ENCODE assay signal across 10 cellular contexts in the genomic region with DNA sequence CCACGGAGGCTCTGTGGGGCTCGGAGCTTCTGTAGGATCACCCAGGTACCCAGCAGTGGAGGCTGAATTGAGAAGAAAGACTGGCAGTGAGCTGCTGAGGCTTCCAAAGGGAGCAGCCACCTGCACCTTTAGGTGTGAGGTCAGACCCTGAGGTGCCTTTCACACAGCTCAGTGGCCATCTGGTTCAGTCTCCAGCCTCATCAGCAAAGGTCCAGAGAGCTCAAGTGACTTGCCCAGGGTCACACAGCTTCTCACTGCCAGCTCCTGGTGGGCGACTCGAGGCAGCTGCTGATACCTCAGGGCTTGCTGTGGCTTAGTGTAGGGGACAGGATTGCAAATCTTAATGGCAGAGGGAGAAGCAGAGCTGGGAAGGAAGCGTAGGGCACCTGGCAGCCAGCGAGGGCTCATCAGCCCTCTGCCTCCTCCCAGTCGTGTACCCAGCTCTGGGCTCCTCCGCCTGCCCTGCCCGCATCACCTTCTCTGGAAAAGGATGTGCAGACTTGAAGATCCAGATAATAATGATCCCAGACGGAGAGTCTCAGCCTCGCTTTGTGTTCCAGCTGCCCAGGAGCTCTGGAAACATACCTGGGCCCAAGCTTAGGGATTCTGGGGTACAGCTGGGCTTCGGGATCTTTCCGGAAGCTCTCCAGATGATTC.
DNase-seq lines count a peak whose midpoint lies in the region; ATAC-seq and TF ChIP-seq lines count a peak whose summit lies in the region.
"Had no signal": no experiment of that assay in that cellular context is flagged by ENCODE, and none has a peak within 500 bp of the region (broad histone marks: within the 10 kb centered on the region; RNA-seq: fewer than 3 reads in every experiment).

No MANE protein-coding gene starts in this region.

- H3K9me3 Mint-ChIP-seq in progenitor cell of endocrine pancreas (ENCODE audit: low read depth) (no peaks in the 10 kb centered on the region), nephron progenitor cell (no peaks in the 10 kb centered on the region)
- H3K9me3 Mint-ChIP-seq: activated naive CD4-positive, alpha-beta T cell treated with anti-CD3 and anti-CD28 coated beads, Interleukin-2, amount 10 ng/mL, durations not matched to agents 7 days and 5 days had no signal

- peak overlapping the region; percentile 93 for H3K27ac ChIP-seq in WERI-Rb-1

- H3K27ac Mint-ChIP-seq in progenitor cell of endocrine pancreas (peak overlapping the region; percentile 95), nephron progenitor cell (no peak overlapping the region)

- no peaks in the 10 kb centered on the region for H3K36me3 Mint-ChIP-seq in progenitor cell of endocrine pancreas (ENCODE audit: insufficient read depth)
- H3K36me3 Mint-ChIP-seq in nephron progenitor cell (ENCODE audit: low read depth) = no peaks in the 10 kb centered on the region
- H3K36me3 Mint-ChIP-seq: activated naive CD4-positive, alpha-beta T cell treated with anti-CD3 and anti-CD28 coated beads, Interleukin-2, amount 10 ng/mL, durations not matched to agents 7 days and 5 days had no signal

- peak overlapping the region; percentile 26 for H3K4me3 Mint-ChIP-seq in progenitor cell of endocrine pancreas (ENCODE audit: low read depth)
- H3K4me3 Mint-ChIP-seq in nephron progenitor cell = no peak overlapping the region
- H3K4me3 Mint-ChIP-seq: activated naive CD4-positive, alpha-beta T cell treated with anti-CD3 and anti-CD28 coated beads, Interleukin-2, amount 10 ng/mL, durations not matched to agents 7 days and 5 days had no signal

- H3K4me3 ChIP-seq in WERI-Rb-1 (ENCODE audit: low read depth, low read length) = no peak overlapping the region

- DNase-seq in COLO668 (lab: John Stamatoyannopoulos, UW; ENCODE audit: unreplicated experiment) (peak; percentile 56), WERI-Rb-1 (no peak), progenitor cell of endocrine pancreas (ENCODE audit: low spot score, unreplicated experiment) (no peak), nephron progenitor cell (no peak)
- no peak for DNase-seq in stimulated activated CD8-positive, alpha-beta memory T cell treated with anti-CD3 and anti-CD28 coated beads, Interleukin-4, amount 100 ng/mL, for 48 hours
- DNase-seq: C1 segment of cervical spinal cord, NCI-H1436 had no signal

- TF ChIP-seq CTCF in WERI-Rb-1 (IDR thresholded peaks at IDR 0.05; ENCODE audit: low read depth, low read length) = no peak
- TF ChIP-seq CTCF in progenitor cell of endocrine pancreas (IDR thresholded peaks at IDR 0.05; ENCODE audit: unreplicated experiment) = no peak
- TF ChIP-seq CTCF in nephron progenitor cell (IDR thresholded peaks at IDR 0.05) = no peak

- peaks cover 46% of the 10 kb centered on the region for H3K4me1 Mint-ChIP-seq in progenitor cell of endocrine pancreas (ENCODE audit: low read depth)
- H3K4me1 Mint-ChIP-seq in nephron progenitor cell = peaks cover 75% of the 10 kb centered on the region

- H3K27me3 Mint-ChIP-seq in progenitor cell of endocrine pancreas = no peaks in the 10 kb centered on the region
- peaks cover 56% of the 10 kb centered on the region for H3K27me3 Mint-ChIP-seq in nephron progenitor cell (ENCODE audit: low read depth, poor library complexity)

- peaks cover 11% of the 10 kb centered on the region for H3K36me3 ChIP-seq in WERI-Rb-1

- H3K27me3 ChIP-seq in WERI-Rb-1 (ENCODE audit: insufficient read depth, low read depth, severe bottlenecking) = no peaks in the 10 kb centered on the region

- peak; percentile 23 for ATAC-seq in HG02981 (IDR thresholded peaks at IDR 0.05; ENCODE audit: unreplicated experiment)
- no peak for ATAC-seq in GM18498 (IDR thresholded peaks at IDR 0.05; ENCODE audit: unreplicated experiment)

- H3K9me3 ChIP-seq in WERI-Rb-1 (ENCODE audit: severe bottlenecking) = no peaks in the 10 kb centered on the region
